In the genomic region with DNA sequence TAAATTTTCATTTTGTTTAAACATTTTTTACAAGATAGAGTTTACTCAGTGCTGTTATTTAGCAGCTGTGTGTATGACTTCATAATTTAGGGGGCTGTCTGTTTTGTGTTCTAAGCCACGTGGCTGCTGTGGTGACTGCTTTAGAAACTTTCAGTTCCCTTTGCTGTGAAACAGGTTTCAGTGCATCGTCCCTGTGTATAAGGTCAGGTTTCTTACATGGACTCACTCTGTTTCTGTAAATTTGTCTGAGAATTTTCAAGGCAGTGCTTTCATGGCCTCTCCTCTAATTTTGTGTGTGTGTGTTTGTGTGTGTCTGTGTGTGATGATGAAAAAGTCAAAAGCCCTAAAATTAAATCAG, we compare ENCODE assay signal across 8 cellular contexts. TPM values are rescaled to one million over a fixed set of nuclear protein-coding genes. Genes with fewer than 3 reads are reported as not detected.
DNase-seq lines count a peak whose midpoint lies in the region; ATAC-seq and TF ChIP-seq lines count a peak whose summit lies in the region.

No MANE protein-coding gene starts in this region.

- intact Hi-C loops in activated CD4-positive, alpha-beta memory T cell treated with anti-CD3 and anti-CD28 coated beads for 36 hours (cut with micrococcal nuclease) = loop anchor here (1.0 to 10.0 kb wide), 3 partner anchors 118 to 814 kb away; a partner anchor contains a TSS

- peak overlapping the region; percentile 68 for H3K4me3 Mint-ChIP-seq in activated CD4-positive, alpha-beta memory T cell treated with anti-CD3 and anti-CD28 coated beads for 36 hours

- H3K9me3 ChIP-seq in iPS-20b (ENCODE audit: insufficient read depth, low read depth, low read length) (no peaks in the 10 kb centered on the region), subcutaneous abdominal adipose tissue (ENCODE audit: control insufficient read depth in 5 of 5, low read length in 5 of 5) (no peaks in the 10 kb centered on the region), BE2C (no peaks in the 10 kb centered on the region)

- H3K9me3 Mint-ChIP-seq in activated CD4-positive, alpha-beta memory T cell treated with anti-CD3 and anti-CD28 coated beads for 36 hours = no peaks in the 10 kb centered on the region

- H3K27ac ChIP-seq in iPS-20b (ENCODE audit: low read length) (peak overlapping the region; percentile 56), subcutaneous abdominal adipose tissue (ENCODE audit: low read depth, low read length) (no peak overlapping the region)

- TF ChIP-seq CTCF in BE2C (IDR thresholded peaks at IDR 0.05; ENCODE audit: low read depth, low read length) = no peak

- peaks cover 20% of the 10 kb centered on the region for H3K4me1 Mint-ChIP-seq in activated CD4-positive, alpha-beta memory T cell treated with anti-CD3 and anti-CD28 coated beads for 36 hours (ENCODE audit: low read depth)

- peaks cover 2% of the 10 kb centered on the region for H3K27me3 Mint-ChIP-seq in activated CD4-positive, alpha-beta memory T cell treated with anti-CD3 and anti-CD28 coated beads for 36 hours

- H3K27me3 ChIP-seq in iPS-20b (ENCODE audit: insufficient read depth, low read length) (peaks cover 16% of the 10 kb centered on the region; the same call in 1 of the 2 replicates), subcutaneous abdominal adipose tissue (ENCODE audit: control insufficient read depth in 5 of 5, insufficient read depth in 4 of 5, low read length in 5 of 5) (no peaks in the 10 kb centered on the region), BE2C (no peaks in the 10 kb centered on the region)

- ATAC-seq in GM19328 (IDR thresholded peaks at IDR 0.05; ENCODE audit: unreplicated experiment) (peak; percentile 89), HG03378 (IDR thresholded peaks at IDR 0.05; ENCODE audit: unreplicated experiment) (peak; percentile 92)

- H3K36me3 ChIP-seq in iPS-20b (ENCODE audit: insufficient read depth, low read depth, low read length) (no peaks in the 10 kb centered on the region), subcutaneous abdominal adipose tissue (ENCODE audit: control insufficient read depth in 5 of 5, insufficient read depth in 5 of 5, low read length in 5 of 5) (no peaks in the 10 kb centered on the region), BE2C (no peaks in the 10 kb centered on the region)

- H3K4me1 ChIP-seq in iPS-20b (ENCODE audit: insufficient read depth, low read length) (peaks cover 30% of the 10 kb centered on the region), subcutaneous abdominal adipose tissue (ENCODE audit: control insufficient read depth in 5 of 5, insufficient read depth in 5 of 5, low read length in 5 of 5) (peaks cover 0 to 15% (median 11%) of the 10 kb centered on the region in 5 donors), BE2C (peaks cover 28% of the 10 kb centered on the region)

- H3K36me3 Mint-ChIP-seq in activated CD4-positive, alpha-beta memory T cell treated with anti-CD3 and anti-CD28 coated beads for 36 hours = peaks cover 1% of the 10 kb centered on the region

- CTCF ChIA-PET in activated CD4-positive, alpha-beta memory T cell treated with anti-CD3 and anti-CD28 coated beads for 36 hours (lab: Charles Lee) = interaction anchor here (1.4 to 2.0 kb wide), 3 partner anchors 32 to 486 kb away, joined by 3 to 6 read pairs (median 3); no protein-coding TSS in a partner anchor

- no peak overlapping the region for H3K27ac Mint-ChIP-seq in activated CD4-positive, alpha-beta memory T cell treated with anti-CD3 and anti-CD28 coated beads for 36 hours

- H3K9ac ChIP-seq in iPS-20b (ENCODE audit: low read depth, low read length) = peak overlapping the region; percentile 80; the same call in 1 of the 2 replicates
- H3K9ac ChIP-seq in subcutaneous abdominal adipose tissue (ENCODE audit: low read length in 5 of 5) = peak overlapping the region in 2 of 5 donors; percentile 32 to 68

- DNase-seq in Daoy (ENCODE audit: low read depth) (peak; percentile 17), BE2C (no peak), NCI-H226 (no peak)
- DNase-seq in activated CD4-positive, alpha-beta memory T cell treated with anti-CD3 and anti-CD28 coated beads for 36 hours = peak; percentile 67

- POLR2A ChIA-PET in activated CD4-positive, alpha-beta memory T cell treated with anti-CD3 and anti-CD28 coated beads for 36 hours (lab: Charles Lee) = no interaction called here

- H3K4me3 ChIP-seq in iPS-20b (ENCODE audit: low read length) (peak overlapping the region; percentile 71), subcutaneous abdominal adipose tissue (ENCODE audit: low read depth in 1 of 5, low read length in 5 of 5) (peak overlapping the region; percentile 32 to 68 (median 61)), BE2C (ENCODE audit: low read depth, low read length) (no peak overlapping the region)

RNA-seq across cellular contexts. Expression of a gene that starts 32.4 kb away (rescaled TPM):
- 7.3 and 14.2 TPM in 2 replicates for total RNA-seq in Daoy (2014; rRNA removed; shearing (Covaris generic))
- 10 to 100 TPM; 10.5 to 10.7 TPM for total RNA-seq in activated CD4-positive, alpha-beta memory T cell treated with anti-CD3 and anti-CD28 coated beads for 36 hours
- polyA plus RNA-seq in BE2C (2012; ENCODE audit: insufficient read depth, insufficient read length, low read depth) = 63.6 TPM

Comparison
In these comparisons a context has a peak if more than half of its experiments do, and no peak if none do; other contexts are left out.
1. DNase-seq: peak in Daoy (single experiment) and activated CD4-positive, alpha-beta memory T cell treated with anti-CD3 and anti-CD28 coated beads for 36 hours (single experiment); none in BE2C (single experiment) and NCI-H226 (single experiment).